In the genomic region with DNA sequence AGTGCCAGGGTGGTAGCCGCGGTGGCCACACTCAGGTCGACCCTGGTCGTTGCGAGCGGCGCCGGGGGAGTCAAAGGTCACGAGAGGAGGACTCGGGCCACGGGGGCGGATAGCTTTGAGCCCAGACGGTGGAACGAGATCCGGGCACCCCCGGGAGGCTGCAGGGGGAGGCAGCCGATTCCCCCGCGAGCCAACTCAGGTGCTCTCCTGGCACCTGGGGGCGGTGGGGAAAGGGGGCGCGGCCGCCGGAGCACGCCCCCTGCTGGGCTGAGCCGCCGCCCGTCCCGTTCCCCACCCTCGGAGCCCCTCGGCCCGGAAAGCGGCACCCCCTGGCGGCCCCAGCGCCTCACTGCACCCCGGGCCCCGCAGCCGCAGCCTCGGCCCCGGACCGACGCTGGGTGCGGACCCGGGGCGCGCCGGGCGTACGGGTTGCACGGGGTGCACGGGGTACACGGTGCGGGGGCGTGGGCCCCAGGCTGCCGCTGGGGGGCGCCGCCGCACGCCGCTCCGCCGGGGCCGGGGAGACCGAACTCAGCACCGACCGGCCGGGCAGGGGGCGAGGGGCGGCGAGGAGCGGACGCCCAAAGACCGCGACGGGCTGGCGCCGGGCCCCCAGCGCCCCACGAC, we compare ENCODE assay signal across 8 cellular contexts. TPM values are rescaled to one million over a fixed set of nuclear protein-coding genes. Genes with fewer than 3 reads are reported as not detected.
DNase-seq lines count a peak whose midpoint lies in the region; ATAC-seq and TF ChIP-seq lines count a peak whose summit lies in the region.

No MANE protein-coding gene starts in this region.

- H3K9ac ChIP-seq in SK-N-SH = peak overlapping the region; percentile 73

- H3K4me2 ChIP-seq in SK-N-SH = peak overlapping the region; percentile 93

- no peak overlapping the region for H3K27ac Mint-ChIP-seq in activated naive CD8-positive, alpha-beta T cell treated with anti-CD3 and anti-CD28 coated beads for 36 hours

- intact Hi-C loops in cardiac septum (cut with DNase I) = loop anchor here (1.0 to 5.0 kb wide), 3 partner anchors 16 to 76 kb away; no protein-coding TSS in a partner anchor
- intact Hi-C loops in transverse colon (cut with DNase I; ENCODE audit: low total_unique reads) = loop anchor here (5.0 kb wide), 1 partner anchor 79 kb away; no protein-coding TSS in a partner anchor

- H3K4me1 ChIP-seq in SK-N-SH (ENCODE audit: control insufficient read depth in 1 of 2, insufficient read depth in 2 of 2, low read depth in 1 of 2, low read length in 1 of 2) = peaks cover 4 to 27% of the 10 kb centered on the region in 2 experiments; a peak in 2 of 4 replicates
- H3K4me1 ChIP-seq in transverse colon = peaks cover 12 to 25% (median 20%) of the 10 kb centered on the region in 4 donors

- H3K9me3 ChIP-seq in SK-N-SH = no peaks in the 10 kb centered on the region
- H3K9me3 ChIP-seq in transverse colon = no peaks in the 10 kb centered on the region

- H4K20me1 ChIP-seq in SK-N-SH (ENCODE audit: insufficient read depth) = no peaks in the 10 kb centered on the region

- H3K79me2 ChIP-seq in SK-N-SH (ENCODE audit: insufficient read depth) = peaks cover 13% of the 10 kb centered on the region

- peak; percentile 91 for TF ChIP-seq CTCF in SK-N-SH (IDR thresholded peaks at IDR 0.05)
- peak; percentile 62 to 98 (median 89) for TF ChIP-seq CTCF in transverse colon (IDR thresholded peaks at IDR 0.05)

- peak overlapping the region in 1 of 2 experiments; percentile 58; a peak in 1 of 4 replicates for H3K27ac ChIP-seq in SK-N-SH (ENCODE audit: low read depth in 2 of 2, low read length in 1 of 2)
- H3K27ac ChIP-seq in transverse colon = peak overlapping the region; percentile 16 to 73 (median 59)

- TF ChIP-seq RAD21 in SK-N-SH (IDR thresholded peaks at IDR 0.05; ENCODE audit: low read length) = peak; percentile 67

- CTCF ChIA-PET in SK-N-SH (lab: Yijun Ruan, JAX) = interaction anchor here (0.6 to 11.1 kb wide), 62 partner anchors 8 to 403 kb away, joined by 3 to 152 read pairs (median 5); partner anchors contain the start of genes AGFG2, FBXO24, GIGYF1 and LRCH4

- peaks cover 6% of the 10 kb centered on the region for H3F3A ChIP-seq in SK-N-SH (replicated peaks; ENCODE audit: insufficient read depth)

- peak; percentile 25 to 52 for DNase-seq in AML-193 (lab: John Stamatoyannopoulos, UW)
- DNase-seq in HK-2 (ENCODE audit: unreplicated experiment) = peak; percentile 67
- DNase-seq in SK-N-SH = peak; percentile 99
- DNase-seq in activated naive CD8-positive, alpha-beta T cell treated with anti-CD3 and anti-CD28 coated beads for 36 hours = peak; percentile 90
- peak; percentile 88 for DNase-seq in cardiac septum (ENCODE audit: low spot score)
- peak; percentile 29 for DNase-seq in pons (ENCODE audit: low spot score)
- DNase-seq in transverse colon = peak; percentile 80

- H3K4me3 ChIP-seq in SK-N-SH (ENCODE audit: low read depth in 2 of 2, low read length in 1 of 2) (peak overlapping the region; percentile 51 to 76), transverse colon (peak overlapping the region; percentile 52 to 65 (median 63))

- no peaks in the 10 kb centered on the region for H3K9me3 Mint-ChIP-seq in activated naive CD8-positive, alpha-beta T cell treated with anti-CD3 and anti-CD28 coated beads for 36 hours

- ATAC-seq in GM19023 (IDR thresholded peaks at IDR 0.05; ENCODE audit: unreplicated experiment) = peak; percentile 52

- no peaks in the 10 kb centered on the region for H3K36me3 Mint-ChIP-seq in activated naive CD8-positive, alpha-beta T cell treated with anti-CD3 and anti-CD28 coated beads for 36 hours

- H3K4me3 Mint-ChIP-seq in activated naive CD8-positive, alpha-beta T cell treated with anti-CD3 and anti-CD28 coated beads for 36 hours = peak overlapping the region; percentile 81

- 6% methylated on average over 24 of the region's 79 CpGs for WGBS in SK-N-SH (ENCODE audit: low lambda C conversion rate)
- 0% methylated on average over 10 to 59 of the region's 79 CpGs for WGBS in transverse colon (ENCODE audit: low coverage in 1 of 2), 2 donors

- no peaks in the 10 kb centered on the region for H3K9me2 ChIP-seq in SK-N-SH

- no peak for TF ChIP-seq EP300 in SK-N-SH (IDR thresholded peaks at IDR 0.05; ENCODE audit: borderline replicate concordance in 1 of 2, low read depth in 1 of 2, low read length in 1 of 2)
- no peak for TF ChIP-seq EP300 in transverse colon (IDR thresholded peaks at IDR 0.05; ENCODE audit: low read depth)

- peak overlapping the region; percentile 65; the same call in 1 of the 2 replicates for H2AFZ ChIP-seq in SK-N-SH (ENCODE audit: low read depth)

- no peak for TF ChIP-seq POLR2A in transverse colon (IDR thresholded peaks at IDR 0.05)

- POLR2A ChIA-PET in SK-N-SH (lab: Yijun Ruan, JAX) = interaction anchor here (0.6 to 1.4 kb wide), 4 partner anchors 14 to 103 kb away, joined by 3 to 4 read pairs (median 3); partner anchors contain the start of genes FBXO24 and LRCH4

- in situ Hi-C loops in transverse colon (cut with MboI; ENCODE audit: low pct_ligation_motif_present in 1 of 4, low pct_unique_long_range_greater_than_20kb in 1 of 4, low sequenced_read_pairs in 3 of 4) = loop anchor here in 1 of 4 donors (10.0 kb wide), 1 partner anchor 72 kb away; no protein-coding TSS in a partner anchor

- peaks cover 0 to 2% of the 10 kb centered on the region in 2 experiments for H3K36me3 ChIP-seq in SK-N-SH (replicated peaks in 1 of 2; ENCODE audit: control insufficient read depth in 1 of 2, insufficient read depth in 2 of 2, low read length in 1 of 2)
- no peaks in the 10 kb centered on the region for H3K36me3 ChIP-seq in transverse colon

- no peaks in the 10 kb centered on the region for H3K27me3 Mint-ChIP-seq in activated naive CD8-positive, alpha-beta T cell treated with anti-CD3 and anti-CD28 coated beads for 36 hours

- peaks cover 14% of the 10 kb centered on the region for H3K4me1 Mint-ChIP-seq in activated naive CD8-positive, alpha-beta T cell treated with anti-CD3 and anti-CD28 coated beads for 36 hours

- no peaks in the 10 kb centered on the region for H3K27me3 ChIP-seq in SK-N-SH (ENCODE audit: insufficient read depth)
- H3K27me3 ChIP-seq in transverse colon = no peaks in the 10 kb centered on the region

TF ChIP-seq in SK-N-SH, 30 proteins besides CTCF, POLR2A, EP300 and RAD21 (continues in another document):
- TF ChIP-seq, protein P1, sequence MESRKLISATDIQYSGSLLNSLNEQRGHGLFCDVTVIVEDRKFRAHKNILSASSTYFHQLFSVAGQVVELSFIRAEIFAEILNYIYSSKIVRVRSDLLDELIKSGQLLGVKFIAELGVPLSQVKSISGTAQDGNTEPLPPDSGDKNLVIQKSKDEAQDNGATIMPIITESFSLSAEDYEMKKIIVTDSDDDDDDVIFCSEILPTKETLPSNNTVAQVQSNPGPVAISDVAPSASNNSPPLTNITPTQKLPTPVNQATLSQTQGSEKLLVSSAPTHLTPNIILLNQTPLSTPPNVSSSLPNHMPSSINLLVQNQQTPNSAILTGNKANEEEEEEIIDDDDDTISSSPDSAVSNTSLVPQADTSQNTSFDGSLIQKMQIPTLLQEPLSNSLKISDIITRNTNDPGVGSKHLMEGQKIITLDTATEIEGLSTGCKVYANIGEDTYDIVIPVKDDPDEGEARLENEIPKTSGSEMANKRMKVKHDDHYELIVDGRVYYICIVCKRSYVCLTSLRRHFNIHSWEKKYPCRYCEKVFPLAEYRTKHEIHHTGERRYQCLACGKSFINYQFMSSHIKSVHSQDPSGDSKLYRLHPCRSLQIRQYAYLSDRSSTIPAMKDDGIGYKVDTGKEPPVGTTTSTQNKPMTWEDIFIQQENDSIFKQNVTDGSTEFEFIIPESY (IDR thresholded peaks at IDR 0.05; ENCODE audit: borderline replicate concordance, low read depth) = no peak
- TF ChIP-seq NFIC (IDR thresholded peaks at IDR 0.05; ENCODE audit: borderline replicate concordance) (no peak), POLR2AphosphoS5 (IDR thresholded peaks at IDR 0.05; ENCODE audit: low read depth, low read length) (no peak), MXI1 (IDR thresholded peaks at IDR 0.05; ENCODE audit: low read depth, low read length) (peak; percentile 59)
- TF ChIP-seq, protein P2, sequence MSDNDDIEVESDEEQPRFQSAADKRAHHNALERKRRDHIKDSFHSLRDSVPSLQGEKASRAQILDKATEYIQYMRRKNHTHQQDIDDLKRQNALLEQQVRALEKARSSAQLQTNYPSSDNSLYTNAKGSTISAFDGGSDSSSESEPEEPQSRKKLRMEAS (IDR thresholded peaks at IDR 0.05; ENCODE audit: low read depth) = 0 out of 2 replicates have a peak, but pooled peaks have one; percentile 10

RNA-seq across cellular contexts. Expression of gene NYAP1, which starts 0.5 kb away (rescaled TPM):
- polyA plus RNA-seq in SK-N-SH (2012; rRNA removed) = 3.9 and 6.0 TPM in 2 replicates
- polyA plus RNA-seq in SK-N-SH (2012; cell fraction: cytosol; rRNA removed) = 3.0 and 4.2 TPM in 2 replicates
- 7.3 and 13.1 TPM in 2 replicates for polyA plus RNA-seq in SK-N-SH (2012; cell fraction: nucleus; rRNA removed)
- under 1 TPM; 0.29 to 0.34 TPM for total RNA-seq in activated naive CD8-positive, alpha-beta T cell treated with anti-CD3 and anti-CD28 coated beads for 36 hours
- 0.22 TPM for total RNA-seq in cardiac septum
- 1 to 10 TPM in 1 of 4 donors, under 1 TPM in 1, not detected in 2; 0.41 to 1.4 TPM for total RNA-seq in transverse colon

RNA-seq across cellular contexts. Expression of gene TSC22D4, which starts 4.2 kb away (rescaled TPM):
- polyA plus RNA-seq in SK-N-SH (2012; rRNA removed) = 20.3 and 32.7 TPM in 2 replicates
- polyA plus RNA-seq in SK-N-SH (2012; cell fraction: cytosol; rRNA removed) = 13.4 and 24.0 TPM in 2 replicates
- 45.7 and 64.8 TPM in 2 replicates for polyA plus RNA-seq in SK-N-SH (2012; cell fraction: nucleus; rRNA removed)
- 10 to 100 TPM; 81.4 to 83.7 TPM for total RNA-seq in activated naive CD8-positive, alpha-beta T cell treated with anti-CD3 and anti-CD28 coated beads for 36 hours
- 35.0 TPM for total RNA-seq in cardiac septum
- 100 to 1,000 TPM in 1 of 4 donors, 10 to 100 TPM in 3; 41.6 to 101 (median 67.6) TPM for total RNA-seq in transverse colon

RNA-seq across cellular contexts. Expression of gene SPACDR, which starts 19.2 kb away (rescaled TPM):
- polyA plus RNA-seq in SK-N-SH (2012; rRNA removed) = 0.93 and 1.5 TPM in 2 replicates
- 0.44 and 0.47 TPM in 2 replicates for polyA plus RNA-seq in SK-N-SH (2012; cell fraction: cytosol; rRNA removed)
- 7.2 and 8.4 TPM in 2 replicates for polyA plus RNA-seq in SK-N-SH (2012; cell fraction: nucleus; rRNA removed)
- total RNA-seq in activated naive CD8-positive, alpha-beta T cell treated with anti-CD3 and anti-CD28 coated beads for 36 hours = 1 to 10 TPM; 1.0 to 1.5 TPM
- 1.1 TPM for total RNA-seq in cardiac septum
- not detected for total RNA-seq in transverse colon

RNA-seq across cellular contexts. Expression of gene PPP1R35, which starts 46.9 kb away (rescaled TPM):
- polyA plus RNA-seq in SK-N-SH (2012; rRNA removed) = 66.9 and 75.9 TPM in 2 replicates
- 26.7 and 37.5 TPM in 2 replicates for polyA plus RNA-seq in SK-N-SH (2012; cell fraction: cytosol; rRNA removed)
- 280 and 468 TPM in 2 replicates for polyA plus RNA-seq in SK-N-SH (2012; cell fraction: nucleus; rRNA removed)
- total RNA-seq in activated naive CD8-positive, alpha-beta T cell treated with anti-CD3 and anti-CD28 coated beads for 36 hours = 10 to 100 TPM; 45.7 to 46.4 TPM
- total RNA-seq in cardiac septum (15.7 TPM), transverse colon (10 to 100 TPM; 17.1 to 98.4 (median 37.2) TPM)

RNA-seq across cellular contexts. Expression of gene MEPCE, which starts 53.6 kb away (rescaled TPM):
- polyA plus RNA-seq in SK-N-SH (2012; rRNA removed) = 16.7 and 20.2 TPM in 2 replicates
- 13.7 and 17.2 TPM in 2 replicates for polyA plus RNA-seq in SK-N-SH (2012; cell fraction: cytosol; rRNA removed)
- 45.2 and 52.4 TPM in 2 replicates for polyA plus RNA-seq in SK-N-SH (2012; cell fraction: nucleus; rRNA removed)
- 10 to 100 TPM; 60.1 to 65.4 TPM for total RNA-seq in activated naive CD8-positive, alpha-beta T cell treated with anti-CD3 and anti-CD28 coated beads for 36 hours
- total RNA-seq in cardiac septum (19.7 TPM), transverse colon (10 to 100 TPM; 25.9 to 41.9 (median 30.5) TPM)

Comparison
In these comparisons a context has a peak if more than half of its experiments do, and no peak if none do; other contexts are left out.
1. DNase-seq: peak in every context shown above with its lines; median percentile 99 in SK-N-SH; 90 in activated naive CD8-positive, alpha-beta T cell treated with anti-CD3 and anti-CD28 coated beads for 36 hours; 88 in cardiac septum; 80 in transverse colon; 67 in HK-2; 38 in AML-193; 29 in pons.